ENCODE assay signal across 8 cellular contexts in the genomic region with DNA sequence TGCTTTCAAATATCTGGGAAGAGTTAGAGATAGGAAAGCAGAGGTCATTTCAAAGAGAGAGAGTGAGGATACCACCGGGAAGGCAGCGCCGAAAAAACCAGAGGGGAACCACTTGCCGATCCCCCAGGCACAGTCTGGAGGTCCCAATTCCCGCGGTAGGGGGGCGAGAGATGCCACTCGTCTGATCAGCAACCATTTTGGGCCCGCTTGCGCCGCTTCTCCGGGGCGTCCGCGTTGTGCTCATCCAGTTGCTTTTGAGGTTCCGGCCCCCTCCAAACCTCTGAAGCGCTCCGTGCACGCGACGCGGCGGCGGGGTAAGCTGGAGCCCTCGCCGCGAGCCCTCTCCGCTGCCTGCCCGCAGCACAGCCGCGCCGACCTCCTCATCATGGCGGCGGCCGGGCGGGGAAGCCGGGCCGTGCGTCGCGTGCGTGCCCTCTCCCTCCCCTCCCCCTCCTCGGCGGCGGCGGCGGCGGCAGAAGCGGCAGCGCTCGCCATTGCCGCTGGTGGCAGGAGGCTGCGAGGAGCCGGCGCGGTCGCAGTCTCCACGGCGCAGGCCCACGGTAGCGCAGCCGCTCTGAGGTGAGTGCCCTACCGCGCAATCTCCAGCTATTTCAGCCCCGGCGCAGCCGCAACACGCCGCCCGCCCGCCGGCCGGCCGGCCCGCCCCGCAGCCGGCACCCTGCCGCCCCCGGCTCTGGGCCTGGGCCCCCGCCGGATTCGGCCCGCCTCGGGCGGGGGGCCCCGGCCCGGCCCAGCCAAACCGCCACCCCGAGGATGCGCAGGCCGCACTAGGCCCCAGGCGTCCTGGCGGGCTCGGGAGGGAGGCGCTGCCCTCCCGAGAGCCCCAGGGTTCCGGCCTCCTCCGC. TPM values are rescaled to one million over a fixed set of nuclear protein-coding genes. Genes with fewer than 3 reads are reported as not detected.
DNase-seq lines count a peak whose midpoint lies in the region; ATAC-seq and TF ChIP-seq lines count a peak whose summit lies in the region.

A gene (plus strand): TSS at position 475 of the 866 bp plus-strand sequence. CDS start 45,632 bp downstream, outside the sequence.

- H3K27me3 Mint-ChIP-seq in T-cell: no peaks in the 10 kb centered on the region

- H3K36me3 ChIP-seq in heart right ventricle (peaks cover 0 to 18% (median 0%) of the 10 kb centered on the region in 9 donors), upper lobe of left lung (peaks cover 0 to 7% (median 0%) of the 10 kb centered on the region in 4 donors)

- H3K4me3 ChIP-seq in GM12865 (ENCODE audit: low read depth, low read length) (peak within 1 kb of the TSS; percentile 91), heart right ventricle (peak within 1 kb of the TSS; percentile 66 to 93 (median 88)), upper lobe of left lung (peak within 1 kb of the TSS; percentile 69 to 92 (median 84))

- peak in 1 of 4 donors; percentile 54 for TF ChIP-seq EP300 in upper lobe of left lung (IDR thresholded peaks at IDR 0.05)

- H3K27ac Mint-ChIP-seq in T-cell: peak within 1 kb of the TSS; percentile 95 to 96

- H3K27me3 ChIP-seq in heart right ventricle (no peaks in the 10 kb centered on the region), upper lobe of left lung (no peaks in the 10 kb centered on the region)

- no peak for TF ChIP-seq CTCF in GM12865 (IDR thresholded peaks at IDR 0.05; ENCODE audit: insufficient read depth, low read depth, low read length, missing control alignments)
- TF ChIP-seq CTCF in heart right ventricle (IDR thresholded peaks at IDR 0.05): peak in 6 of 9 donors; percentile 14 to 37 (median 36)
- peak in 5 of 6 experiments; percentile 14 to 88 (median 58) for TF ChIP-seq CTCF in upper lobe of left lung (IDR thresholded peaks at IDR 0.05)

- TF ChIP-seq POLR2A in upper lobe of left lung (IDR thresholded peaks at IDR 0.05): peak; percentile 50 to 90 (median 77)

- CTCF ChIA-PET in T-cell (lab: Charles Lee): interaction anchor here (0.6 to 1.8 kb wide), 3 partner anchors 26 to 95 kb away, joined by 4 to 7 read pairs (median 6); no protein-coding TSS in a partner anchor

- ATAC-seq in HG02588 (IDR thresholded peaks at IDR 0.05; ENCODE audit: unreplicated experiment) (peak; percentile 81), T-cell (replicated peaks in 1 of 4) (peak; percentile 85 to 92 (median 88)), heart right ventricle (peak; percentile 95 to 98 (median 97)), upper lobe of left lung (ENCODE audit: low FRiP score in 2 of 2) (peak; percentile 96 to 97)

- peak within 1 kb of the TSS; percentile 91 for H3K27ac ChIP-seq in adipose tissue (ENCODE audit: low read depth, low read length)
- peak within 1 kb of the TSS; percentile 86 to 98 (median 98) for H3K27ac ChIP-seq in heart right ventricle
- H3K27ac ChIP-seq in upper lobe of left lung: peak within 1 kb of the TSS; percentile 95 to 99 (median 96)

- H3K9me3 ChIP-seq in heart right ventricle: no peaks in the 10 kb centered on the region
- H3K9me3 ChIP-seq in upper lobe of left lung: no peaks in the 10 kb centered on the region

- intact Hi-C loops in heart right ventricle (cut with DNase I): loop anchor here in 3 of 10 donors (5.0 to 10.0 kb wide), 2 partner anchors 387 to 389 kb away; a partner anchor contains a TSS
- intact Hi-C loops in posterior vena cava (cut with DNase I): no loop called here

- H3K4me1 ChIP-seq in heart right ventricle: peaks cover 0 to 66% (median 35%) of the 10 kb centered on the region in 9 donors
- peaks cover 41 to 52% (median 44%) of the 10 kb centered on the region in 4 donors for H3K4me1 ChIP-seq in upper lobe of left lung

- H3K36me3 Mint-ChIP-seq in T-cell: peaks cover 6% of the 10 kb centered on the region

- no peaks in the 10 kb centered on the region for H3K9me3 Mint-ChIP-seq in T-cell

- DNase-seq in GM12865 (ENCODE audit: low read depth) (peak; percentile 96), NCI-H1105 treated with DMSO at 0.1 percent for 48 hours (lab: John Stamatoyannopoulos, UW) (peak; percentile 91), T-cell (peak; percentile 84 to 94 (median 90)), heart right ventricle (peak; percentile 90 to 92), posterior vena cava (ENCODE audit: low spot score) (peak; percentile 97), upper lobe of left lung (peak; percentile 90 to 98)

- peak within 1 kb of the TSS; percentile 91 to 94 (median 93) for H3K4me3 Mint-ChIP-seq in T-cell

- 0 to 1% (median 1%) methylated on average over 73 to 96 of the region's 98 CpGs for WGBS in adipose tissue, 3 donors
- WGBS in heart right ventricle, 2 donors: 0 to 1% methylated on average over 86 to 98 of the region's 98 CpGs
- 0 to 1% methylated on average over 4 to 8 of the region's 98 CpGs for WGBS in upper lobe of left lung, 2 donors

- POLR2A ChIA-PET in T-cell (lab: Charles Lee): interaction anchor here (0.5 to 1.0 kb wide), 6 partner anchors 25 to 388 kb away, joined by 3 to 6 read pairs (median 3); no protein-coding TSS in a partner anchor

- H3K4me1 Mint-ChIP-seq in T-cell: peaks cover 57 to 64% (median 64%) of the 10 kb centered on the region in 3 donors

RNA-seq across cellular contexts. Expression of the gene that starts here (rescaled TPM):
- total RNA-seq in T-cell (10 to 100 TPM; 31.5 to 38.0 (median 35.6) TPM), heart right ventricle (10 to 100 TPM in 8 of 10 donors, 1 to 10 TPM in 2; 8.3 to 16.0 (median 13.0) TPM), posterior vena cava (10 to 100 TPM; 11.7 to 13.8 TPM), upper lobe of left lung (10 to 100 TPM; 12.7 to 27.2 (median 19.1) TPM)
- polyA plus RNA-seq in adipose tissue (1 to 10 TPM; 4.4 to 7.2 (median 7.0) TPM), heart right ventricle (1 to 10 TPM; 4.9 to 9.6 TPM)

Comparison
In these comparisons a context has a peak if more than half of its experiments do, and no peak if none do; other contexts are left out.
1. Peak in every context shown above with its lines: DNase-seq, ATAC-seq, H3K4me3 ChIP-seq and H3K27ac ChIP-seq.